1 cellular context compared by ENCODE assay signal in genomic region chr14:54209501-54210231, GRCh38.
TF ChIP-seq lines count a peak whose summit lies in the region.

No MANE protein-coding gene starts in this region.

TF ChIP-seq in HepG2, 621 proteins besides CTCF, POLR2A, EP300 and RAD21 (continued from another document):
- TF ChIP-seq EED (CRISPR knock-in tag; IDR thresholded peaks at IDR 0.05): no peak
- no peak for TF ChIP-seq PRPF4 (IDR thresholded peaks at IDR 0.05; ENCODE audit: low read depth, low read length, poor library complexity, severe bottlenecking)
- TF ChIP-seq ZBTB44 (CRISPR knock-in tag; IDR thresholded peaks at IDR 0.05): no peak
- no peak for TF ChIP-seq GTF3A (CRISPR knock-in tag; conservative IDR thresholded peaks at IDR 0.05)
